8 cellular contexts compared by ENCODE assay signal in genomic region chr17:17300624-17301568, GRCh38. TPM values are rescaled to one million over a fixed set of nuclear protein-coding genes. Genes with fewer than 3 reads are reported as not detected.
DNase-seq lines count a peak whose midpoint lies in the region; ATAC-seq and TF ChIP-seq lines count a peak whose summit lies in the region.

No MANE protein-coding gene starts in this region.

- no peaks in the 10 kb centered on the region for H3K27me3 Mint-ChIP-seq in activated naive CD8-positive, alpha-beta T cell

- H3K4me1 Mint-ChIP-seq in activated naive CD8-positive, alpha-beta T cell (ENCODE audit: low read depth) = peaks cover 25% of the 10 kb centered on the region

- 10% methylated on average over 35 of the region's 35 CpGs for whole genome bisulfite sequencing in right cardiac atrium

- peak; percentile 35 for TF ChIP-seq POLR2A in GM19099 (IDR thresholded peaks at IDR 0.05; ENCODE audit: extremely low read depth, insufficient read length, low read depth)

- peak overlapping the region; percentile 41 for H3K27ac ChIP-seq in RWPE1
- H3K27ac ChIP-seq in right cardiac atrium (ENCODE audit: low read length) = no peak overlapping the region

- intact Hi-C loops in right cardiac atrium (cut with DNase I) = no loop called here
- intact Hi-C loops in sciatic nerve (cut with DNase I) = no loop called here

- POLR2A ChIA-PET in RWPE1 (lab: Yijun Ruan, JAX; ENCODE audit: low non-redundant PET) = no interaction called here

- H3K36me3 Mint-ChIP-seq in activated naive CD8-positive, alpha-beta T cell = no peaks in the 10 kb centered on the region

- no peaks in the 10 kb centered on the region for H3K4me1 ChIP-seq in right cardiac atrium (ENCODE audit: control insufficient read depth, insufficient read depth, low read length)

- no peaks in the 10 kb centered on the region for H3K27me3 ChIP-seq in right cardiac atrium (ENCODE audit: control insufficient read depth, insufficient read depth)

- H3K9me3 Mint-ChIP-seq in activated naive CD8-positive, alpha-beta T cell (ENCODE audit: low read depth) = no peaks in the 10 kb centered on the region

- no peak overlapping the region for H3K27ac Mint-ChIP-seq in activated naive CD8-positive, alpha-beta T cell

- peak; percentile 64 to 70 for ATAC-seq in right cardiac atrium
- peak; percentile 71 for ATAC-seq in sciatic nerve
- ATAC-seq in HG02588 (IDR thresholded peaks at IDR 0.05; ENCODE audit: unreplicated experiment) = no peak

- CTCF ChIA-PET in RWPE1 (lab: Yijun Ruan, JAX) = interaction anchor here (1.1 kb wide), 1 partner anchor 309 kb away, joined by 4 read pairs; no protein-coding TSS in a partner anchor

- peak; percentile 26 for DNase-seq in RWPE1 (ENCODE audit: low spot score)
- peak; percentile 62 to 84 (median 79) for DNase-seq in right cardiac atrium
- DNase-seq in sciatic nerve (ENCODE audit: low spot score) = peak; percentile 72
- DNase-seq in GM19240 (ENCODE audit: insufficient read length, low spot score) = no peak
- no peak for DNase-seq in GF-D8 (lab: John Stamatoyannopoulos, UW)

- no peak for TF ChIP-seq CTCF in RWPE1 (conservative IDR thresholded peaks at IDR 0.05; ENCODE audit: low read depth)

- no peaks in the 10 kb centered on the region for H3K9me3 ChIP-seq in right cardiac atrium (ENCODE audit: control insufficient read depth, low read length)

- H3K4me3 ChIP-seq in right cardiac atrium (ENCODE audit: low read length) = peak overlapping the region; percentile 0

- peak overlapping the region; percentile 74 for H3K4me3 Mint-ChIP-seq in activated naive CD8-positive, alpha-beta T cell

RNA-seq across cellular contexts. Expression of gene NT5M, which starts 2.3 kb away (rescaled TPM):
- 1 to 10 TPM; 3.4 to 6.1 (median 5.2) TPM for total RNA-seq in right cardiac atrium
- 6.3 TPM for polyA plus RNA-seq in right cardiac atrium
- 3.9 TPM for total RNA-seq in sciatic nerve

RNA-seq across cellular contexts. Expression of gene COPS3, which starts 19.9 kb away (rescaled TPM):
- 10 to 100 TPM; 52.2 to 65.7 (median 57.2) TPM for total RNA-seq in right cardiac atrium
- 52.0 TPM for polyA plus RNA-seq in right cardiac atrium
- 46.8 TPM for total RNA-seq in sciatic nerve

Comparison
In these comparisons a context has a peak if more than half of its experiments do, and no peak if none do; other contexts are left out.
1. DNase-seq: peak in RWPE1 (single experiment), right cardiac atrium (3 of 3) and sciatic nerve (single experiment); none in GM19240 (single experiment) and GF-D8 (single experiment).